ENCODE assay signal across 8 cellular contexts in the genomic region with DNA sequence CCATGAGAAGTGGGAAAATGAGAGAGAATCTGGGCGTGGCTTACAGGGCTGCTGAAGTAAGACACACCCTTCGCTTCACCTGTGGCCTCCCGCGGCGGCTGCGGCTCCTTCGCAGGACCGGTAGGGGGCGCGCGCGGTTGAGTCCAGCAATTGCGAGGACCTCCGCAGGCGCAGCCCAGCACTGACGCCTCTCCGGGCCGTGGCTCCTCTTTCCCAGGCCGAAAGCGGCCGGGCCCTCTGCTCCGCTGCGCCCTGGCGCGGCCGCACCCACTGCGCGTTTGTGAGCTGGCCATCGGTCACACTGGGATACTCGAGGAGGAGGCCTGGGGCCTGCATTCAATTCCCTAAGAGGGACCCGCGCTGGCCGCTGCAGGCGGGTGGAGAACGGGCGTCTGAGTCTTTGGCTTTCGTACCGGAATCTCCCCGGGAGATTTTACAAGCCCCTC. TPM values are rescaled to one million over a fixed set of nuclear protein-coding genes. Genes with fewer than 3 reads are reported as not detected.
DNase-seq lines count a peak whose midpoint lies in the region; ATAC-seq and TF ChIP-seq lines count a peak whose summit lies in the region.

LRRD1 (minus strand) TSS at position 215 of the 446 bp plus-strand sequence. CDS start 13,940 bp downstream, outside the sequence.

- intact Hi-C loops in Calu3 (cut with micrococcal nuclease; ENCODE audit: unreplicated experiment) = no loop called here

- peak; percentile 100 for ATAC-seq in GM21390 (IDR thresholded peaks at IDR 0.05; ENCODE audit: unreplicated experiment)

- peak; percentile 92 for DNase-seq in Calu3
- DNase-seq in SJCRH30 = no peak
- peak; percentile 90 for DNase-seq in activated naive CD4-positive, alpha-beta T cell treated with anti-CD3 and anti-CD28 coated beads, Interleukin-2, amount 50 U/mL, for 16 hours
- peak; percentile 12 for DNase-seq in glomerular endothelial cell (ENCODE audit: extremely low read depth, low read depth, low spot score)
- peak; percentile 77 for DNase-seq in occipital lobe (lab: John Stamatoyannopoulos, UW)
- DNase-seq in superior temporal gyrus (ENCODE audit: extremely low spot score) = peak; percentile 86

- H3K9me3 Mint-ChIP-seq in Calu3 (ENCODE audit: low read depth, unreplicated experiment) = no peaks in the 10 kb centered on the region

- peaks cover 3% of the 10 kb centered on the region; the same call in 1 of the 2 replicates for H3K9me3 ChIP-seq in HUES6 (ENCODE audit: control insufficient read depth, insufficient read depth, low read depth, low read length)
- peaks cover 10% of the 10 kb centered on the region; the same call in 1 of the 2 replicates for H3K9me3 ChIP-seq in SJCRH30 (replicated peaks)

- CTCF ChIA-PET in Calu3 (lab: Charles Lee) = no interaction called here

- peak within 1 kb of the TSS; percentile 55 for H3K4me3 ChIP-seq in HUES6 (ENCODE audit: low read depth, low read length)
- H3K4me3 ChIP-seq in SJCRH30 = no peak within 1 kb of the TSS

- H3K27me3 Mint-ChIP-seq in Calu3 (ENCODE audit: unreplicated experiment) = no peaks in the 10 kb centered on the region

- no TSS peak for BruUV-seq in Calu3 (replicated peaks; lab: Mats Ljungman, UMichigan)

- H3K27ac Mint-ChIP-seq in Calu3 (ENCODE audit: unreplicated experiment) = no peak within 1 kb of the TSS

- H3K36me3 ChIP-seq in HUES6 (ENCODE audit: control insufficient read depth, insufficient read depth, low read length) (no peaks in the 10 kb centered on the region), SJCRH30 (no peaks in the 10 kb centered on the region)

- H3K4me3 Mint-ChIP-seq in Calu3 (ENCODE audit: low read depth, unreplicated experiment) = peak within 1 kb of the TSS; percentile 73

- no peak within 1 kb of the TSS for H3K27ac ChIP-seq in HUES6 (ENCODE audit: low read depth, low read length)
- peak within 1 kb of the TSS; percentile 38 for H3K27ac ChIP-seq in SJCRH30

- no peak within 1 kb of the TSS for H3K9ac ChIP-seq in HUES6 (ENCODE audit: low read length)

- no peaks in the 10 kb centered on the region for H3K4me1 Mint-ChIP-seq in Calu3 (ENCODE audit: low read depth, unreplicated experiment)

- TF ChIP-seq CTCF in Calu3 (IDR thresholded peaks at IDR 0.05; ENCODE audit: unreplicated experiment) = peak; percentile 89

- H3K36me3 Mint-ChIP-seq in Calu3 (ENCODE audit: insufficient read depth, unreplicated experiment) = peaks cover 7% of the 10 kb centered on the region

- H3K4me1 ChIP-seq in HUES6 (ENCODE audit: control insufficient read depth, insufficient read depth, low read length) = no peaks in the 10 kb centered on the region
- peaks cover 8% of the 10 kb centered on the region for H3K4me1 ChIP-seq in SJCRH30

- H3K27me3 ChIP-seq in HUES6 (ENCODE audit: control insufficient read depth, insufficient read depth, low read length) (peaks cover 6% of the 10 kb centered on the region; the same call in 1 of the 2 replicates), SJCRH30 (no peaks in the 10 kb centered on the region)

RNA-seq across cellular contexts. Expression of gene LRRD1, which starts in this region (rescaled TPM):
- total RNA-seq in Calu3 (2022) (not detected in 2 replicates), glomerular endothelial cell (0.12 and 0.24 TPM in 2 replicates), occipital lobe (0.78 TPM)
- 0.05 and 0.30 TPM in 2 replicates for total RNA-seq in SJCRH30 (2014; rRNA removed; shearing (Covaris generic))

Comparison
In these comparisons a context has a peak if more than half of its experiments do, and no peak if none do; other contexts are left out.
1. Peak in DNase-seq in Calu3; RNA of the gene not detected or under 1 TPM.
2. Peak in DNase-seq in glomerular endothelial cell; RNA of the gene not detected or under 1 TPM.
3. Peak in DNase-seq in occipital lobe; RNA of the gene not detected or under 1 TPM.
4. DNase-seq: peak in activated naive CD4-positive, alpha-beta T cell treated with anti-CD3 and anti-CD28 coated beads, Interleukin-2, amount 50 U/mL, for 16 hours (single experiment) and superior temporal gyrus (single experiment); none in SJCRH30 (0 of 2).